Comparison of ENCODE assay signal across 1 cellular context in the genomic region with DNA sequence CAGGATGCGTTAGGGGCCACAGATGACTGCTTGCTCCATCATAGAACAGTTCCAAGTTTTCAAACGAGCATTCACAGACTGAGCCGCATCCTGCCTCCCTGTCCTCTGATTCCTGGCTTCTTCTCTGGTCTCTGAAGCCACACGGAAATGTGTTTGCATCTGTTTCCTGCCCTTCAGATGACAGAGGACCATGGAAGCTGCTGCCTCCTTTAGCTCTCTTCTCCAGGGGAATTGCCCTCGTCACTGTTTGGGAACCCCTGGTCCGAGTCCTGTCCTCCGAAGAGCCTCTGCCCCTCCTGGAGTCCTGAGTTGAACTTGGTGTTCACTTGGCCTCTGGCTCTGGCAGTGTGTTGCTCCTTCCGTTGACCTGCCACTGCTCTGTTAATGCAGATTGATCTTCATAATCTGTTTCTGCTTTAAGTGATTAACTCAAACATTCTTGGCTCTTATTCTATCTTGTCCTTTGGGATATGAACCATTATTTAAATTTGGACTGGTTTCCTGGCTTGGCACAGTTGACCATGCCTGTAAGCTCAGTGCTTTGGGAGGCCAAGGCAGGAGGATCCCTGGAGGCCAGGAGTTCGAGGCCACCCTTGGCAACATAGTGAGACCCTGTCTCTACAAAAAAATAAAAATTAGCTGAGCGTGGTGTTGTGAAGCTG.
A peak's percentile ranks its signal among the peaks of the same experiment; 100 is the strongest.
TF ChIP-seq lines count a peak whose summit lies in the region.

No MANE protein-coding gene starts in this region.

TF ChIP-seq in HepG2, 621 proteins besides CTCF, POLR2A, EP300 and RAD21:
- TF ChIP-seq, protein P1, sequence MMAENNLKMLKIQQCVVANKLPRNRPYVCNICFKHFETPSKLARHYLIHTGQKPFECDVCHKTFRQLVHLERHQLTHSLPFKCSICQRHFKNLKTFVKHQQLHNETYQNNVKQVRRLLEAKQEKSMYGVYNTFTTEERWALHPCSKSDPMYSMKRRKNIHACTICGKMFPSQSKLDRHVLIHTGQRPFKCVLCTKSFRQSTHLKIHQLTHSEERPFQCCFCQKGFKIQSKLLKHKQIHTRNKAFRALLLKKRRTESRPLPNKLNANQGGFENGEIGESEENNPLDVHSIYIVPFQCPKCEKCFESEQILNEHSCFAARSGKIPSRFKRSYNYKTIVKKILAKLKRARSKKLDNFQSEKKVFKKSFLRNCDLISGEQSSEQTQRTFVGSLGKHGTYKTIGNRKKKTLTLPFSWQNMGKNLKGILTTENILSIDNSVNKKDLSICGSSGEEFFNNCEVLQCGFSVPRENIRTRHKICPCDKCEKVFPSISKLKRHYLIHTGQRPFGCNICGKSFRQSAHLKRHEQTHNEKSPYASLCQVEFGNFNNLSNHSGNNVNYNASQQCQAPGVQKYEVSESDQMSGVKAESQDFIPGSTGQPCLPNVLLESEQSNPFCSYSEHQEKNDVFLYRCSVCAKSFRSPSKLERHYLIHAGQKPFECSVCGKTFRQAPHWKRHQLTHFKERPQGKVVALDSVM (CRISPR knock-in tag; IDR thresholded peaks at IDR 0.05), result peak; percentile 63; the same call in 1 of the 2 replicates
- TF ChIP-seq, protein P2, sequence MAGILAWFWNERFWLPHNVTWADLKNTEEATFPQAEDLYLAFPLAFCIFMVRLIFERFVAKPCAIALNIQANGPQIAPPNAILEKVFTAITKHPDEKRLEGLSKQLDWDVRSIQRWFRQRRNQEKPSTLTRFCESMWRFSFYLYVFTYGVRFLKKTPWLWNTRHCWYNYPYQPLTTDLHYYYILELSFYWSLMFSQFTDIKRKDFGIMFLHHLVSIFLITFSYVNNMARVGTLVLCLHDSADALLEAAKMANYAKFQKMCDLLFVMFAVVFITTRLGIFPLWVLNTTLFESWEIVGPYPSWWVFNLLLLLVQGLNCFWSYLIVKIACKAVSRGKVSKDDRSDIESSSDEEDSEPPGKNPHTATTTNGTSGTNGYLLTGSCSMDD (CRISPR knock-in tag; IDR thresholded peaks at IDR 0.05), result no peak
- no peak for TF ChIP-seq FIP1L1 (IDR thresholded peaks at IDR 0.05; ENCODE audit: borderline replicate concordance, insufficient read depth, low read depth, low read length)
- TF ChIP-seq, protein P3, sequence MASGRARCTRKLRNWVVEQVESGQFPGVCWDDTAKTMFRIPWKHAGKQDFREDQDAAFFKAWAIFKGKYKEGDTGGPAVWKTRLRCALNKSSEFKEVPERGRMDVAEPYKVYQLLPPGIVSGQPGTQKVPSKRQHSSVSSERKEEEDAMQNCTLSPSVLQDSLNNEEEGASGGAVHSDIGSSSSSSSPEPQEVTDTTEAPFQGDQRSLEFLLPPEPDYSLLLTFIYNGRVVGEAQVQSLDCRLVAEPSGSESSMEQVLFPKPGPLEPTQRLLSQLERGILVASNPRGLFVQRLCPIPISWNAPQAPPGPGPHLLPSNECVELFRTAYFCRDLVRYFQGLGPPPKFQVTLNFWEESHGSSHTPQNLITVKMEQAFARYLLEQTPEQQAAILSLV (CRISPR knock-in tag; IDR thresholded peaks at IDR 0.05; ENCODE audit: borderline replicate concordance), result no peak
